In the genomic region with DNA sequence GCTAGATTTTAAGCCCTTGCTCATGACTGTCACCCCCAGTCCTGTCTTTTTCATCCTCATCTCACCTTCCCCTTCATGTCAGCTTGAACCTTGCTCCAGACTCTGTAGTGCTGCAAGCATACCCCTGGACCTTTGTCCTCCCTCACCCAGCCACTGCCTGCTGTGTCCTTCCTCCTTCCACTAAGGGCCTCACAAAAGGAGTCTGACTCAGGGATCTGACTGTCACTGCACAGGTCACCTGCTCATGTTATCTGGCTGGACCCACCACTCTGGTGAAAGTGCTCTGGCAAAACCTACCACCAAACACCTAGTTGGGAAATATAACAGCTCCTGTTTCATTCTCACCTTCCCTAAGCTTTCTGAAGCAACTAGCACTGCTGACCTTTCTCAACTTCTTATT, we compare ENCODE assay signal across 16 cellular contexts.
"Had no signal": no experiment of that assay in that cellular context is flagged by ENCODE, and none has a peak within 500 bp of the region (broad histone marks: within the 10 kb centered on the region; RNA-seq: fewer than 3 reads in every experiment).

No MANE protein-coding gene starts in this region.

- ATAC-seq: activated naive CD4-positive, alpha-beta T cell treated with anti-CD3 and anti-CD28 coated beads, Interleukin-2, amount 50 U/mL, for 72 hours; left lung; stimulated activated naive CD8-positive, alpha-beta T cell treated with anti-CD3 and anti-CD28 coated beads, Interleukin-15, Interleukin-2, amounts not matched to agents 100 U/mL and 50 U/mL, for 24 hours had no signal

- H3K27me3 ChIP-seq: brain microvascular endothelial cell, left lung, testis had no signal

- H3K9me3 ChIP-seq: testis had no signal

- H3K4me1 ChIP-seq: left lung, testis had no signal

- H3K36me3 ChIP-seq: brain microvascular endothelial cell, WERI-Rb-1 had no signal

- H3K4me3 ChIP-seq: left lung, testis had no signal

- H3K4me3 Mint-ChIP-seq: endodermal cell, nephron progenitor cell had no signal

- H3K27ac Mint-ChIP-seq: endodermal cell, nephron progenitor cell had no signal

- H3K27ac ChIP-seq: brain microvascular endothelial cell, left lung, testis, WERI-Rb-1 had no signal

- FAIRE-seq: urothelium cell line had no signal

- H3K4me1 Mint-ChIP-seq: endodermal cell, nephron progenitor cell had no signal

- DNase-seq: activated CD4-positive, alpha-beta T cell treated with anti-CD3 and anti-CD28 coated beads for 48 hours; activated effector memory CD4-positive, alpha-beta T cell treated with anti-CD3 and anti-CD28 coated beads, Interleukin-2, amount 50 U/mL, for 16 hours; activated T-cell treated with anti-CD3 and anti-CD28 coated beads, Interleukin-2, amount 50 U/mL, for 1 hour; brain microvascular endothelial cell; cerebellar nuclear complex; endodermal cell; left lung; mesenchymal stem cell; nephron progenitor cell; stimulated activated CD4-positive, alpha-beta T cell treated with anti-CD3 and anti-CD28 coated beads, Interleukin-2, amount 100 ng/mL, for 48 hours; stimulated activated naive CD8-positive, alpha-beta T cell treated with anti-CD3 and anti-CD28 coated beads, Interleukin-15, Interleukin-2, amounts not matched to agents 100 U/mL and 50 U/mL, for 24 hours; T-helper 1 cell; testis; WERI-Rb-1 had no signal
